In the genomic region with DNA sequence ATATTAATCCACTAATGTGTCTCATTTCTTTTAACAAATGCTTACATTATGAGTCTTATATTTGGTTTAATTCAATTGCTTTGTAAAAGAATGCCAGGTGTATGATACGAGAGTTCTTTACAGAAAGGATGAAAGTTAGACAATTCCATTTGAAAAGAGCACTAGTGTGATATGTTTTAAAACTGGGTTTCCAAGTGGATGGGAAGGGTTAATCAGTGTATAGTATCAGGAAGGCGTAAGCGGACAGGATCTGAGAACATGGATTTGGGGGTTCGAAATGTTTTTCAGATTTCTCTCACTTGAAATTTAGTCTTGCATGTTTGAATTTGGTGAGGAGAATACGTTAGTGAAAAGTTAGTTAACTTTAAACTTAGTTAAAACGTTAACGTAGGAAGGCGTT, we compare ENCODE assay signal across 9 cellular contexts. TPM values are rescaled to one million over a fixed set of nuclear protein-coding genes. Genes with fewer than 3 reads are reported as not detected.
DNase-seq lines count a peak whose midpoint lies in the region; ATAC-seq, FAIRE-seq and TF ChIP-seq lines count a peak whose summit lies in the region.
"Had no signal": no experiment of that assay in that cellular context is flagged by ENCODE, and none has a peak within 500 bp of the region (broad histone marks: within the 10 kb centered on the region; RNA-seq: fewer than 3 reads in every experiment).

No MANE protein-coding gene starts in this region.

- no peak for FAIRE-seq in A549 (lab: Jason Lieb, UNC)

- H3K9me3 Mint-ChIP-seq in endodermal cell (no peaks in the 10 kb centered on the region), nephron progenitor cell (no peaks in the 10 kb centered on the region)
- H3K9me3 Mint-ChIP-seq: activated CD4-positive, alpha-beta memory T cell treated with anti-CD3 and anti-CD28 coated beads for 36 hours had no signal

- no peak for TF ChIP-seq POLR2A in A549 (IDR thresholded peaks at IDR 0.05; ENCODE audit: low read length)

- H3K79me2 ChIP-seq in Loucy (ENCODE audit: insufficient read depth, low read length), result peaks cover 81% of the 10 kb centered on the region

- no peak for TF ChIP-seq EP300 in A549 (IDR thresholded peaks at IDR 0.05)

- no peak for ATAC-seq in A549
- ATAC-seq in HG03520 (IDR thresholded peaks at IDR 0.05; ENCODE audit: unreplicated experiment), result no peak
- no peak for ATAC-seq in GM19395 (IDR thresholded peaks at IDR 0.05; ENCODE audit: unreplicated experiment)
- ATAC-seq in GM18502 (IDR thresholded peaks at IDR 0.05; ENCODE audit: poor library complexity, unreplicated experiment), result no peak

- POLR2A ChIA-PET in A549 (lab: Yijun Ruan, JAX), result no interaction called here

- H3F3A ChIP-seq in Loucy (ENCODE audit: low read depth), result peaks cover 5% of the 10 kb centered on the region; the same call in 1 of the 2 replicates

- H3K9me2 ChIP-seq in Loucy (replicated peaks; ENCODE audit: low read depth, low read length), result no peaks in the 10 kb centered on the region

- no peak for TF ChIP-seq RAD21 in A549 (conservative IDR thresholded peaks at IDR 0.05 in 1 of 2, IDR thresholded peaks at IDR 0.05 in 1 of 2)

- CTCF ChIA-PET in A549 (lab: Yijun Ruan, JAX), result interaction anchor here (1.3 kb wide), 1 partner anchor 330 kb away, joined by 3 read pairs; no protein-coding TSS in a partner anchor

- no peaks in the 10 kb centered on the region for H3K9me3 ChIP-seq in A549
- H3K9me3 ChIP-seq in Loucy (ENCODE audit: insufficient read depth, low read depth, low read length), result no peaks in the 10 kb centered on the region
- H3K9me3 ChIP-seq in endodermal cell (ENCODE audit: control insufficient read depth, low read length), result no peaks in the 10 kb centered on the region

- whole genome bisulfite sequencing in A549 (ENCODE audit: missing lambda C conversion rate), result 94% methylated on average over 8 of the region's 8 CpGs
- WGBS in endodermal cell (ENCODE audit: insufficient coverage in 1 of 2, insufficient read length in 1 of 2), 2 experiments, result 32 to 51% methylated on average over 4 to 5 of the region's 8 CpGs

- H3K9ac ChIP-seq in Loucy (ENCODE audit: low read depth, low read length, poor library complexity, severe bottlenecking) (peak overlapping the region; percentile 14), endodermal cell (ENCODE audit: extremely low read depth, low read length, poor library complexity, severe bottlenecking) (peak overlapping the region; percentile 27)

- H3K4me2 ChIP-seq in A549 (peak overlapping the region; percentile 84; the same call in 2 of the 3 replicates), Loucy (ENCODE audit: low read depth, low read length, poor library complexity, severe bottlenecking) (peak overlapping the region; percentile 75)

- no peak overlapping the region for H2AFZ ChIP-seq in Loucy (ENCODE audit: low read length)

- H3K4me3 ChIP-seq in A549 (no peak overlapping the region), Loucy (ENCODE audit: low read length, poor library complexity, severe bottlenecking) (peak overlapping the region; percentile 68), endodermal cell (ENCODE audit: low read length) (peak overlapping the region; percentile 81)

- H3K36me3 Mint-ChIP-seq in endodermal cell (ENCODE audit: low read depth), result peaks cover 10% of the 10 kb centered on the region
- H3K36me3 Mint-ChIP-seq in nephron progenitor cell (ENCODE audit: low read depth), result peaks cover 19% of the 10 kb centered on the region

- H3K4me1 ChIP-seq in A549 (peaks cover 35% of the 10 kb centered on the region; the same call in 2 of the 3 replicates), Loucy (ENCODE audit: insufficient read depth, low read length, poor library complexity, severe bottlenecking) (peaks cover 49% of the 10 kb centered on the region), endodermal cell (ENCODE audit: control insufficient read depth, insufficient read depth, low read length) (no peaks in the 10 kb centered on the region)

- H3K27me3 ChIP-seq in Loucy (ENCODE audit: insufficient read depth, low read length, poor library complexity, severe bottlenecking), result no peaks in the 10 kb centered on the region
- H3K27me3 ChIP-seq in endodermal cell (ENCODE audit: control insufficient read depth, insufficient read depth, low read length, poor library complexity, severe bottlenecking), result no peaks in the 10 kb centered on the region

- H3K4me1 Mint-ChIP-seq in endodermal cell (peaks cover 22% of the 10 kb centered on the region), nephron progenitor cell (peaks cover 46% of the 10 kb centered on the region)

- H3K4me3 Mint-ChIP-seq in endodermal cell (peak overlapping the region; percentile 87), nephron progenitor cell (peak overlapping the region; percentile 95)

- peaks cover 9% of the 10 kb centered on the region; the same call in 1 of the 2 replicates for H3K36me3 ChIP-seq in Loucy (ENCODE audit: insufficient read depth, low read length)
- peaks cover 5% of the 10 kb centered on the region for H3K36me3 ChIP-seq in endodermal cell (ENCODE audit: control insufficient read depth, insufficient read depth, low read length)

- TF ChIP-seq CTCF in A549 (IDR thresholded peaks at IDR 0.05) (no peak), Loucy (conservative IDR thresholded peaks at IDR 0.05; ENCODE audit: low read length) (no peak), endodermal cell (conservative IDR thresholded peaks at IDR 0.05) (no peak), nephron progenitor cell (IDR thresholded peaks at IDR 0.05) (no peak)

- peaks cover 63% of the 10 kb centered on the region for H4K20me1 ChIP-seq in Loucy (ENCODE audit: insufficient read depth, low read length, poor library complexity, severe bottlenecking)

- H3K27ac Mint-ChIP-seq in endodermal cell (no peak overlapping the region), nephron progenitor cell (no peak overlapping the region)

- H3K27me3 Mint-ChIP-seq in endodermal cell (ENCODE audit: insufficient read depth) (peaks cover 6% of the 10 kb centered on the region), nephron progenitor cell (ENCODE audit: low read depth, poor library complexity) (peaks cover 3% of the 10 kb centered on the region)
- H3K27me3 Mint-ChIP-seq: activated CD4-positive, alpha-beta memory T cell treated with anti-CD3 and anti-CD28 coated beads for 36 hours had no signal

- H3K27ac ChIP-seq in A549 (no peak overlapping the region), endodermal cell (ENCODE audit: low read depth, low read length) (no peak overlapping the region)

- no peak for DNase-seq in A549 (ENCODE audit: low read depth in 1 of 2, low spot score in 1 of 2)
- DNase-seq in endodermal cell, result no peak
- DNase-seq in nephron progenitor cell, result no peak
- no peak for DNase-seq in central memory CD4-positive, alpha-beta T cell
- DNase-seq: activated CD4-positive, alpha-beta memory T cell treated with anti-CD3 and anti-CD28 coated beads for 36 hours had no signal

TF ChIP-seq in A549, 52 proteins besides CTCF, POLR2A, EP300 and RAD21:
- TF ChIP-seq CEBPB (IDR thresholded peaks at IDR 0.05) (no peak), PBX3 (IDR thresholded peaks at IDR 0.05) (no peak), PHF8 (IDR thresholded peaks at IDR 0.05; ENCODE audit: borderline replicate concordance, low read depth) (no peak), ELK1 (IDR thresholded peaks at IDR 0.05; ENCODE audit: low read depth, low read length) (no peak), RFX5 (IDR thresholded peaks at IDR 0.05) (no peak), CBX2 (IDR thresholded peaks at IDR 0.05; ENCODE audit: borderline replicate concordance, low read depth) (no peak), RCOR1 (IDR thresholded peaks at IDR 0.05; ENCODE audit: low read depth, low read length) (no peak), MAZ (IDR thresholded peaks at IDR 0.05; ENCODE audit: borderline replicate concordance, low read depth, low read length) (no peak), HOXA7 (CRISPR knock-in tag; IDR thresholded peaks at IDR 0.05) (no peak)

RNA-seq across cellular contexts. Expression of gene FOXO3, which starts 2.6 kb away (rescaled TPM):
- 7.5 and 10.0 TPM in 2 replicates for polyA plus RNA-seq in A549 (2011; rRNA removed)
- 3.5 and 5.0 TPM in 2 replicates for polyA plus RNA-seq in A549 (2012; cell fraction: cytosol; rRNA removed)
- 3.4 and 3.7 TPM in 2 replicates for polyA plus RNA-seq in A549 (2012; cell fraction: nucleus; rRNA removed)
- polyA plus RNA-seq in A549 (2017; fragmentation: RNase III; extraction: RNeasy Plus Mini Kit Qiagen cat#74134 plus additional on column Dnase treatment), result 4.2 to 4.8 TPM (median 4.6 TPM) in 3 replicates
- polyA minus RNA-seq in A549 (2011; rRNA and poly(A)+ RNA removed), result 37.0 and 42.7 TPM in 2 replicates
- total RNA-seq in endodermal cell, result 10 to 100 TPM; 16.4 to 20.3 TPM
- polyA plus RNA-seq in endodermal cell (2013, experiment 1 of 2), result 15.0 TPM
- polyA plus RNA-seq in endodermal cell (2013, experiment 2 of 2), result 14.8 TPM
